Comparison of ENCODE assay signal across 10 cellular contexts in the genomic region with DNA sequence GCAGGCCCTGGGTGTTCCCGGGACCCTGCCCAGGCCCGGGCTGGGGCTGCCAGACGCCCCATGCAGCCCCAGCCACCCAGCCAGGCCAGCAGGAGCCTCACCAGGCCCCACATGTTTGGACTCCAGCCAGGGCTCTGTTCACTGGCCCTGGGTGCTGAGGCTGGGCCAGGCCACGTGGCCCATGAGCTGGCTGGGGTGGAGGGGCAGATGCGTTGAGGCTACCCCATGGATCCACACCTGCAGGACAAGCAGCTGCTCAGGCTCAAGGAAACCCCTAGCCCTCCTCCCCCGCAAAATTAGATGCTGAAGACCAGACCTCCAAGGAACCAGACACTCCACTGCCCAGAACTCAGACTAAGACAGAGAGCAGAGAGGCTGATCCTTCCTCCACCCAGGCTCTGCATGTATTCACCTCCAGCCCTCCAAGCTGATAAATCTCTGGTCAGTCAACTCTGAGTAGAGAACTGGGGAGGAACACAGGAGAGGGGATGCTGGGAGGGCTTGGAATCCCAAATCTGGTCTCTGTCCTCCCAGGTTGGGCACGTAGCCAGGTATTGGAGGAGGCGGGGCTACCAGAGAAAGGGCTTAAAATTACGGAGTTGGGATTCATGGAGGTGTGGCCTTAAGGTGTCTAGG. TPM values are rescaled to one million over a fixed set of nuclear protein-coding genes. Genes with fewer than 3 reads are reported as not detected.
DNase-seq lines count a peak whose midpoint lies in the region; ATAC-seq and TF ChIP-seq lines count a peak whose summit lies in the region.
"Had no signal": no experiment of that assay in that cellular context is flagged by ENCODE, and none has a peak within 500 bp of the region (broad histone marks: within the 10 kb centered on the region; RNA-seq: fewer than 3 reads in every experiment).

No MANE protein-coding gene starts in this region.

- peaks cover 5% of the 10 kb centered on the region; the same call in 1 of the 2 replicates for H3K27me3 Mint-ChIP-seq in WTC11 (ENCODE audit: low read depth)

- peaks cover 15% of the 10 kb centered on the region for H3K36me3 Mint-ChIP-seq in WTC11

- ATAC-seq in WTC11: no peak
- ATAC-seq in lower lobe of right lung: no peak
- ATAC-seq in HG03469 (IDR thresholded peaks at IDR 0.05; ENCODE audit: unreplicated experiment): no peak

- peaks cover 16% of the 10 kb centered on the region for H3K4me1 Mint-ChIP-seq in WTC11

- TF ChIP-seq CTCF in AG04450 (IDR thresholded peaks at IDR 0.05; ENCODE audit: low read depth, low read length) (no peak), WTC11 (IDR thresholded peaks at IDR 0.05) (no peak), lower lobe of right lung (IDR thresholded peaks at IDR 0.05) (no peak)

- H3K27me3 ChIP-seq in AG04450 (ENCODE audit: control insufficient read depth, insufficient read depth, low read length) (no peaks in the 10 kb centered on the region), lower lobe of right lung (ENCODE audit: low read depth) (no peaks in the 10 kb centered on the region)

- DNase-seq in AG04450 (ENCODE audit: low read depth, low spot score) (no peak), EH (ENCODE audit: low read depth) (peak; percentile 46), WTC11 (ENCODE audit: low spot score) (no peak), lower lobe of right lung (no peak), NCI-H1105 treated with DMSO at 0.1 percent for 48 hours (lab: John Stamatoyannopoulos, UW) (no peak), NCI-H1694 (lab: John Stamatoyannopoulos, UW) (no peak)
- DNase-seq in activated CD8-positive, alpha-beta memory T cell treated with anti-CD3 and anti-CD28 coated beads, Interleukin-2, amount 50 U/mL, for 48 hours: no peak
- DNase-seq: NCI-H187 had no signal

- H3K4me1 ChIP-seq in lower lobe of right lung: peaks cover 15% of the 10 kb centered on the region

- peaks cover 23% of the 10 kb centered on the region for H3K36me3 ChIP-seq in lower lobe of right lung

- no peak overlapping the region; the same call in 1 of the 2 replicates for H3K27ac Mint-ChIP-seq in WTC11

- H3K9me3 ChIP-seq in AG04450 (ENCODE audit: control insufficient read depth, insufficient read depth, low read length) (no peaks in the 10 kb centered on the region), lower lobe of right lung (no peaks in the 10 kb centered on the region)

- H3K4me3 ChIP-seq in AG04450 (ENCODE audit: low read depth, low read length) (peak overlapping the region; percentile 61; the same call in 1 of the 2 replicates), lower lobe of right lung (peak overlapping the region; percentile 81)

- peak overlapping the region; percentile 71 for H3K4me3 Mint-ChIP-seq in WTC11

- POLR2A ChIA-PET in AG04450 (lab: Yijun Ruan, JAX): interaction anchor here (0.6 to 1.5 kb wide), 4 partner anchors 9 to 90 kb away, joined by 3 to 5 read pairs (median 4); no protein-coding TSS in a partner anchor
- POLR2A ChIA-PET in WTC11 (lab: Charles Lee): interaction anchor here (1.3 to 1.7 kb wide), 3 partner anchors 40 to 73 kb away, joined by 4 to 5 read pairs (median 4); a partner anchor contains a TSS

- CTCF ChIA-PET in AG04450 (lab: Charles Lee): interaction anchor here (0.5 to 12.0 kb wide), 23 partner anchors 9 to 500 kb away, joined by 3 to 262 read pairs (median 4); no protein-coding TSS in a partner anchor
- CTCF ChIA-PET in WTC11 (lab: Charles Lee): interaction anchor here (0.8 to 8.8 kb wide), 18 partner anchors 13 to 234 kb away, joined by 3 to 224 read pairs (median 12); a partner anchor contains a TSS

- H3K27ac ChIP-seq in AG04450 (ENCODE audit: low read depth, low read length): no peak overlapping the region
- no peak overlapping the region for H3K27ac ChIP-seq in lower lobe of right lung

- H3K9me3 Mint-ChIP-seq in WTC11: no peaks in the 10 kb centered on the region

- intact Hi-C loops in lower lobe of right lung (cut with DNase I): loop anchor here (5.0 kb wide), 1 partner anchor 68 kb away; no protein-coding TSS in a partner anchor

TF ChIP-seq in WTC11, 78 proteins besides CTCF, POLR2A, EP300 and RAD21:
- TF ChIP-seq MXD4 (CRISPR knock-in tag; IDR thresholded peaks at IDR 0.05; ENCODE audit: borderline replicate concordance): no peak
- TF ChIP-seq ZNF121 (CRISPR knock-in tag; IDR thresholded peaks at IDR 0.05): no peak
- no peak for TF ChIP-seq CREB1 (CRISPR knock-in tag; IDR thresholded peaks at IDR 0.05)
- no peak for TF ChIP-seq NFYB (CRISPR knock-in tag; conservative IDR thresholded peaks at IDR 0.05; ENCODE audit: low read depth)
- TF ChIP-seq, protein P1, sequence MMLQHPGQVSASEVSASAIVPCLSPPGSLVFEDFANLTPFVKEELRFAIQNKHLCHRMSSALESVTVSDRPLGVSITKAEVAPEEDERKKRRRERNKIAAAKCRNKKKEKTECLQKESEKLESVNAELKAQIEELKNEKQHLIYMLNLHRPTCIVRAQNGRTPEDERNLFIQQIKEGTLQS (CRISPR knock-in tag; conservative IDR thresholded peaks at IDR 0.05): no peak
- TF ChIP-seq ETV6 (CRISPR knock-in tag; IDR thresholded peaks at IDR 0.05): no peak
- TF ChIP-seq ZBTB21 (CRISPR knock-in tag; IDR thresholded peaks at IDR 0.05; ENCODE audit: borderline replicate concordance): no peak
- no peak for TF ChIP-seq NR3C1 (CRISPR knock-in tag; conservative IDR thresholded peaks at IDR 0.05; ENCODE audit: low read depth)
- TF ChIP-seq TEAD1 (CRISPR knock-in tag; IDR thresholded peaks at IDR 0.05): no peak
- TF ChIP-seq, protein P2, sequence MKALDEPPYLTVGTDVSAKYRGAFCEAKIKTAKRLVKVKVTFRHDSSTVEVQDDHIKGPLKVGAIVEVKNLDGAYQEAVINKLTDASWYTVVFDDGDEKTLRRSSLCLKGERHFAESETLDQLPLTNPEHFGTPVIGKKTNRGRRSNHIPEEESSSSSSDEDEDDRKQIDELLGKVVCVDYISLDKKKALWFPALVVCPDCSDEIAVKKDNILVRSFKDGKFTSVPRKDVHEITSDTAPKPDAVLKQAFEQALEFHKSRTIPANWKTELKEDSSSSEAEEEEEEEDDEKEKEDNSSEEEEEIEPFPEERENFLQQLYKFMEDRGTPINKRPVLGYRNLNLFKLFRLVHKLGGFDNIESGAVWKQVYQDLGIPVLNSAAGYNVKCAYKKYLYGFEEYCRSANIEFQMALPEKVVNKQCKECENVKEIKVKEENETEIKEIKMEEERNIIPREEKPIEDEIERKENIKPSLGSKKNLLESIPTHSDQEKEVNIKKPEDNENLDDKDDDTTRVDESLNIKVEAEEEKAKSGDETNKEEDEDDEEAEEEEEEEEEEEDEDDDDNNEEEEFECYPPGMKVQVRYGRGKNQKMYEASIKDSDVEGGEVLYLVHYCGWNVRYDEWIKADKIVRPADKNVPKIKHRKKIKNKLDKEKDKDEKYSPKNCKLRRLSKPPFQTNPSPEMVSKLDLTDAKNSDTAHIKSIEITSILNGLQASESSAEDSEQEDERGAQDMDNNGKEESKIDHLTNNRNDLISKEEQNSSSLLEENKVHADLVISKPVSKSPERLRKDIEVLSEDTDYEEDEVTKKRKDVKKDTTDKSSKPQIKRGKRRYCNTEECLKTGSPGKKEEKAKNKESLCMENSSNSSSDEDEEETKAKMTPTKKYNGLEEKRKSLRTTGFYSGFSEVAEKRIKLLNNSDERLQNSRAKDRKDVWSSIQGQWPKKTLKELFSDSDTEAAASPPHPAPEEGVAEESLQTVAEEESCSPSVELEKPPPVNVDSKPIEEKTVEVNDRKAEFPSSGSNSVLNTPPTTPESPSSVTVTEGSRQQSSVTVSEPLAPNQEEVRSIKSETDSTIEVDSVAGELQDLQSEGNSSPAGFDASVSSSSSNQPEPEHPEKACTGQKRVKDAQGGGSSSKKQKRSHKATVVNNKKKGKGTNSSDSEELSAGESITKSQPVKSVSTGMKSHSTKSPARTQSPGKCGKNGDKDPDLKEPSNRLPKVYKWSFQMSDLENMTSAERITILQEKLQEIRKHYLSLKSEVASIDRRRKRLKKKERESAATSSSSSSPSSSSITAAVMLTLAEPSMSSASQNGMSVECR (CRISPR knock-in tag; IDR thresholded peaks at IDR 0.05; ENCODE audit: borderline replicate concordance): no peak
- TF ChIP-seq RORB (CRISPR knock-in tag; IDR thresholded peaks at IDR 0.05): no peak
- no peak for TF ChIP-seq TP53 (CRISPR knock-in tag; IDR thresholded peaks at IDR 0.05)
- TF ChIP-seq ESRRA (CRISPR knock-in tag; IDR thresholded peaks at IDR 0.05; ENCODE audit: borderline replicate concordance): no peak

RNA-seq across cellular contexts. Expression of a gene that starts 1.6 kb away (rescaled TPM):
- 10.1 and 11.0 TPM in 2 replicates for polyA plus RNA-seq in AG04450 (2011; rRNA removed)
- 13.6 and 18.6 TPM in 2 replicates for polyA minus RNA-seq in AG04450 (2011; rRNA and poly(A)+ RNA removed)
- total RNA-seq in WTC11 (2021): 17.9 to 18.8 TPM (median 18.8 TPM) in 3 replicates
- total RNA-seq in lower lobe of right lung: 5.6 TPM

RNA-seq across cellular contexts. Expression of a gene that starts 13.7 kb away (rescaled TPM):
- polyA plus RNA-seq in AG04450 (2011; rRNA removed): not detected in 2 replicates
- polyA minus RNA-seq in AG04450 (2011; rRNA and poly(A)+ RNA removed): not detected in 2 replicates
- total RNA-seq in WTC11 (2021) (not detected in 3 replicates), lower lobe of right lung (not detected)
- total RNA-seq: pulmonary artery endothelial cell had no signal

RNA-seq across cellular contexts. Expression of a gene that starts 21.0 kb away (rescaled TPM):
- 282 and 292 TPM in 2 replicates for polyA plus RNA-seq in AG04450 (2011; rRNA removed)
- 170 and 211 TPM in 2 replicates for polyA minus RNA-seq in AG04450 (2011; rRNA and poly(A)+ RNA removed)
- total RNA-seq in WTC11 (2021): 200 to 224 TPM (median 203 TPM) in 3 replicates
- total RNA-seq in lower lobe of right lung: 71.5 TPM

RNA-seq across cellular contexts. Expression of a gene that starts 39.2 kb away (rescaled TPM):
- 158 and 173 TPM in 2 replicates for polyA plus RNA-seq in AG04450 (2011; rRNA removed)
- 136 and 143 TPM in 2 replicates for polyA minus RNA-seq in AG04450 (2011; rRNA and poly(A)+ RNA removed)
- total RNA-seq in WTC11 (2021) (196 to 229 TPM (median 204 TPM) in 3 replicates), lower lobe of right lung (163 TPM)

RNA-seq across cellular contexts. Expression of a gene that starts 39.6 kb away (rescaled TPM):
- polyA plus RNA-seq in AG04450 (2011; rRNA removed): 119 and 128 TPM in 2 replicates
- polyA minus RNA-seq in AG04450 (2011; rRNA and poly(A)+ RNA removed): 89.5 and 94.1 TPM in 2 replicates
- total RNA-seq in WTC11 (2021) (67.8 to 81.3 TPM (median 71.3 TPM) in 3 replicates), lower lobe of right lung (53.3 TPM)
